9 cellular contexts compared by ENCODE assay signal in genomic region chr1:204152310-204153044, GRCh38. TPM values are rescaled to one million over a fixed set of nuclear protein-coding genes. Genes with fewer than 3 reads are reported as not detected.
DNase-seq lines count a peak whose midpoint lies in the region; ATAC-seq and TF ChIP-seq lines count a peak whose summit lies in the region.
"Had no signal": no experiment of that assay in that cellular context is flagged by ENCODE, and none has a peak within 500 bp of the region (broad histone marks: within the 10 kb centered on the region; RNA-seq: fewer than 3 reads in every experiment).

No MANE protein-coding gene starts in this region.

- WGBS in ovary, 3 donors: 26 to 33% (median 29%) methylated on average over 19 to 25 of the region's 25 CpGs

- H2AFZ ChIP-seq in fibroblast of lung (ENCODE audit: low read length): peak overlapping the region; percentile 10

- H3K27ac Mint-ChIP-seq in CD4-positive, alpha-beta memory T cell: peak overlapping the region in 6 of 7 donors; percentile 35 to 80 (median 64)

- no peaks in the 10 kb centered on the region for H3K36me3 Mint-ChIP-seq in CD4-positive, alpha-beta memory T cell

- no peak for DNase-seq in CD4-positive, alpha-beta memory T cell
- DNase-seq in RWPE2 (ENCODE audit: low spot score) (no peak), fibroblast of lung (ENCODE audit: low read depth in 2 of 2) (no peak), ovary (peak in 2 of 5 donors; percentile 54 to 56), NCI-H1092 (lab: John Stamatoyannopoulos, UW) (no peak), COLO829 (ENCODE audit: low spot score) (no peak), mucosa of gallbladder (ENCODE audit: low spot score) (no peak)

- peak overlapping the region in 1 of 2 donors; percentile 49 for H3K4me3 ChIP-seq in CD4-positive, alpha-beta memory T cell (ENCODE audit: low read length in 2 of 2)
- H3K4me3 ChIP-seq in RWPE2 (ENCODE audit: severe bottlenecking) (peak overlapping the region; percentile 69), fibroblast of lung (replicated peaks in 1 of 4; ENCODE audit: control extremely low read depth in 1 of 4, insufficient read depth in 1 of 4, low read depth in 3 of 4, low read length in 4 of 4) (peak overlapping the region; percentile 4 to 62 (median 44)), ovary (peak overlapping the region; percentile 62)

- no peak for TF ChIP-seq POLR2A in ovary (IDR thresholded peaks at IDR 0.05)

- intact Hi-C loops in CD4-positive, alpha-beta memory T cell (cut with micrococcal nuclease): no loop called here
- intact Hi-C loops in ovary (cut with DNase I): no loop called here

- no peaks in the 10 kb centered on the region for H3K79me2 ChIP-seq in fibroblast of lung (ENCODE audit: control insufficient read depth, insufficient read depth, low read length)

- H4K20me1 ChIP-seq in fibroblast of lung (ENCODE audit: control insufficient read depth, extremely low read depth, insufficient read depth, low read length): no peaks in the 10 kb centered on the region

- H3K4me3 Mint-ChIP-seq in CD4-positive, alpha-beta memory T cell: peak overlapping the region; percentile 67 to 85 (median 76)

- TF ChIP-seq CTCF in RWPE2 (IDR thresholded peaks at IDR 0.05; ENCODE audit: poor library complexity, severe bottlenecking) (no peak), fibroblast of lung (conservative IDR thresholded peaks at IDR 0.05 in 1 of 2, IDR thresholded peaks at IDR 0.05 in 1 of 2; ENCODE audit: low read depth in 1 of 2, low read length in 2 of 2) (no peak), ovary (IDR thresholded peaks at IDR 0.05) (no peak)

- no peaks in the 10 kb centered on the region for H3K27me3 ChIP-seq in CD4-positive, alpha-beta memory T cell (ENCODE audit: insufficient read depth, low read length)
- no peaks in the 10 kb centered on the region for H3K27me3 ChIP-seq in RWPE2 (ENCODE audit: insufficient read depth, poor library complexity, severe bottlenecking)
- H3K27me3 ChIP-seq in fibroblast of lung (ENCODE audit: control insufficient read depth, insufficient read depth, low read length): peaks cover 29% of the 10 kb centered on the region
- no peaks in the 10 kb centered on the region for H3K27me3 ChIP-seq in ovary

- TF ChIP-seq EP300 in ovary (IDR thresholded peaks at IDR 0.05): no peak

- CTCF ChIA-PET in CD4-positive, alpha-beta memory T cell (lab: Charles Lee; ENCODE audit: partially characterized antibody): interaction anchor here (1.3 to 2.0 kb wide), 3 partner anchors 10 to 246 kb away, joined by 3 to 9 read pairs (median 6); no protein-coding TSS in a partner anchor

- H3K4me1 ChIP-seq in CD4-positive, alpha-beta memory T cell (ENCODE audit: insufficient read depth, low read length): peaks cover 8% of the 10 kb centered on the region
- peaks cover 9% of the 10 kb centered on the region for H3K4me1 ChIP-seq in RWPE2 (ENCODE audit: insufficient read depth, poor library complexity, severe bottlenecking)
- H3K4me1 ChIP-seq in fibroblast of lung (ENCODE audit: control insufficient read depth, extremely low read depth, insufficient read depth, low read length): no peaks in the 10 kb centered on the region
- peaks cover 10% of the 10 kb centered on the region for H3K4me1 ChIP-seq in ovary (ENCODE audit: insufficient read depth)

- H3K27me3 Mint-ChIP-seq in CD4-positive, alpha-beta memory T cell: peaks cover 0 to 2% of the 10 kb centered on the region in 2 donors

- no peak overlapping the region for H3K27ac ChIP-seq in CD4-positive, alpha-beta memory T cell (ENCODE audit: low read depth, low read length)
- peak overlapping the region; percentile 0 for H3K27ac ChIP-seq in RWPE2 (ENCODE audit: poor library complexity, severe bottlenecking)
- no peak overlapping the region for H3K27ac ChIP-seq in fibroblast of lung (ENCODE audit: insufficient read depth, low read length)
- H3K27ac ChIP-seq in ovary: peak overlapping the region; percentile 66 to 83

- peak overlapping the region; percentile 54 for H3K4me2 ChIP-seq in fibroblast of lung (ENCODE audit: extremely low read depth, insufficient read depth, low read length)

- H3K9me3 Mint-ChIP-seq in CD4-positive, alpha-beta memory T cell: no peaks in the 10 kb centered on the region

- H3K36me3 ChIP-seq in CD4-positive, alpha-beta memory T cell (ENCODE audit: insufficient read depth, low read length): no peaks in the 10 kb centered on the region
- H3K36me3 ChIP-seq in RWPE2 (ENCODE audit: low read depth) (no peaks in the 10 kb centered on the region), fibroblast of lung (ENCODE audit: control insufficient read depth, insufficient read depth, low read length) (no peaks in the 10 kb centered on the region), ovary (no peaks in the 10 kb centered on the region)

- POLR2A ChIA-PET in CD4-positive, alpha-beta memory T cell (lab: Charles Lee; ENCODE audit: partially characterized antibody): interaction anchor here (0.9 to 1.2 kb wide), 2 partner anchors 223 to 387 kb away, joined by 4 read pairs; partner anchors contain the start of gene LAX1

- peaks cover 0 to 27% (median 3%) of the 10 kb centered on the region in 4 donors for H3K4me1 Mint-ChIP-seq in CD4-positive, alpha-beta memory T cell

- H3K9me3 ChIP-seq in CD4-positive, alpha-beta memory T cell (ENCODE audit: control insufficient read depth in 1 of 2, low read length in 2 of 2): no peaks in the 10 kb centered on the region
- no peaks in the 10 kb centered on the region for H3K9me3 ChIP-seq in RWPE2 (ENCODE audit: severe bottlenecking)
- H3K9me3 ChIP-seq in fibroblast of lung (ENCODE audit: control insufficient read depth, insufficient read depth, low read depth, low read length): no peaks in the 10 kb centered on the region
- no peaks in the 10 kb centered on the region for H3K9me3 ChIP-seq in ovary

- 0 out of 3 replicates have a peak, but pooled peaks have one; percentile 19 for ATAC-seq in RWPE2 (ENCODE audit: low read depth)
- ATAC-seq in GM21367 (IDR thresholded peaks at IDR 0.05; ENCODE audit: unreplicated experiment): no peak

- H3K9ac ChIP-seq in fibroblast of lung (ENCODE audit: insufficient read depth, low read length): peak overlapping the region; percentile 16

RNA-seq across cellular contexts. Expression of gene ETNK2, which starts 0.6 kb away (rescaled TPM):
- 1 to 10 TPM; 3.2 to 3.8 TPM for total RNA-seq in CD4-positive, alpha-beta memory T cell
- 1 to 10 TPM; 3.3 to 3.9 TPM for polyA plus RNA-seq in CD4-positive, alpha-beta memory T cell
- 1.7 and 3.3 TPM in 2 replicates for total RNA-seq in fibroblast of lung
- 2.7 and 4.0 TPM in 2 replicates for polyA plus RNA-seq in fibroblast of lung
- polyA plus RNA-seq in fibroblast of lung (2012): 1.7 and 3.3 TPM in 2 replicates
- 3.4 and 10.5 TPM in 2 replicates for polyA minus RNA-seq in fibroblast of lung (ENCODE audit: low replicate concordance)
- 10 to 100 TPM; 16.3 to 60.9 (median 46.0) TPM for total RNA-seq in ovary
- polyA plus RNA-seq in ovary: 10 to 100 TPM; 22.3 to 38.3 TPM
- 5.3 TPM for total RNA-seq in mucosa of gallbladder

RNA-seq across cellular contexts. Expression of gene REN, which starts 13.7 kb away (rescaled TPM):
- not detected for total RNA-seq in CD4-positive, alpha-beta memory T cell
- not detected for polyA plus RNA-seq in CD4-positive, alpha-beta memory T cell
- total RNA-seq in fibroblast of lung (0.17 TPM in 1 of 2 replicates, not detected in the other), ovary (10 to 100 TPM in 3 of 7 donors, 1 to 10 TPM in 4; 1.0 to 71.6 (median 3.9) TPM), mucosa of gallbladder (not detected)
- polyA plus RNA-seq in fibroblast of lung (0.11 and 0.20 TPM in 2 replicates), ovary (1 to 10 TPM; 2.9 to 3.6 TPM)
- 0.20 TPM in 1 of 2 replicates, not detected in the other for polyA plus RNA-seq in fibroblast of lung (2012)
- polyA minus RNA-seq in fibroblast of lung (ENCODE audit: low replicate concordance): 0.33 TPM in 1 of 2 replicates, not detected in the other
- total RNA-seq: pulmonary artery endothelial cell had no signal

RNA-seq across cellular contexts. Expression of gene KISS1, which starts 43.8 kb away (rescaled TPM):
- total RNA-seq in CD4-positive, alpha-beta memory T cell: not detected
- polyA plus RNA-seq in CD4-positive, alpha-beta memory T cell: not detected
- total RNA-seq in fibroblast of lung (0.17 TPM in 1 of 2 replicates, not detected in the other), ovary (under 1 TPM in 1 of 7 donors, not detected in 6; 0.35 TPM), mucosa of gallbladder (not detected)
- polyA plus RNA-seq in fibroblast of lung (0.52 TPM in 1 of 2 replicates, not detected in the other), ovary (not detected)
- 0.36 and 1.6 TPM in 2 replicates for polyA plus RNA-seq in fibroblast of lung (2012)
- not detected in 2 replicates for polyA minus RNA-seq in fibroblast of lung (ENCODE audit: low replicate concordance)

Comparison
In these comparisons a context has a peak if more than half of its experiments do, and no peak if none do; other contexts are left out.
1. H3K27ac ChIP-seq: peak in RWPE2 (single experiment) and ovary (2 of 2); none in CD4-positive, alpha-beta memory T cell (single experiment) and fibroblast of lung (single experiment).